9 cellular contexts compared by ENCODE assay signal in the genomic region with DNA sequence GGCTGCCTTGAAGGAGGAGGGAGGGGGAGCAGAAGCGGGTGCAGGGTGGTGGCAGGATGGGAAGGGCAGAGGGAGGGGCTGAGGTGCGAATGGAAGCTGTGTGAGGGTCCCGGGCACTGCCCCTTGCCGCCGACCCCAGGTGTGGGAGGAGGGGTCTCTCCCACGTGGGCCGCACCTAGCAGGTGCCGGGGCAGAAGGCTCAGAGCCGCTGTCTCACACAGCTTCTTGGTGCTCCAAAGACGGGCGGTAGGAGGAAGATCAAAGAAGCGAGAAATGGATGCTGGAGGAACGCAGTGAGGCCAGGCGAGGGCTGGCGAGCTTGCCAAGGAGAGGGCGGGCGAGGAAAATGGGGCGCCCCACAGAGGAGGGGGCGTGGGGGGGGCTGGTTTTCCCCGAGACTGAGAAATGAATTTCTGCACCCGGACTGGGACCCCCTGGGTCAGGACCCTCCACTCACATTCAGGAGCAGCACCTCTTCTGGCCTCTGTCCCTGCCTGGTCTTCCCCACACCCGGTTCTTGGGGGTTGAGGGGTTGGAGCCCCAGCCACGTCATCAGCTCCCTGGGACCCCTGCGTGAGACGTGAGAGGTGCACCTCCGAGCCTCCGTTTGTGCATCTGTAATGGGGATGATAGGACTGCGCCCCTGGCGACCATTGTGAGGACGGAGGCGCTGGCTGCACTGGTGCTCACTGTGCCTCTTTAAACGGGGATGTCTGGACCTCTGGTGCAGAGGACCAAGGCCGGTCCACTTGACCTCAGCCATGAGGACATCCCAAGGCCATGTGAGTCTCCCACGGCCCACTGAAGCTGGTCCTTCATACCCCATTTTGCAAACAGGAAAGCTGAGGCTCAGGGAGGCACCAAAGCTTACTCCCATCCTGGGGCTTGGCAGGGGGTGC. TPM values are rescaled to one million over a fixed set of nuclear protein-coding genes. Genes with fewer than 3 reads are reported as not detected.
DNase-seq lines count a peak whose midpoint lies in the region; ATAC-seq, FAIRE-seq and TF ChIP-seq lines count a peak whose summit lies in the region.
"Had no signal": no experiment of that assay in that cellular context is flagged by ENCODE, and none has a peak within 500 bp of the region (broad histone marks: within the 10 kb centered on the region; RNA-seq: fewer than 3 reads in every experiment).

No MANE protein-coding gene starts in this region.

- DNase-seq in GM12891 (ENCODE audit: insufficient read length, low spot score) (no peak), NCI-H460 (ENCODE audit: extremely low read depth, low read depth) (peak; percentile 1), spleen (peak; percentile 84), GF-D8 (lab: John Stamatoyannopoulos, UW) (no peak), NK-92 (lab: John Stamatoyannopoulos, UW; ENCODE audit: unreplicated experiment) (no peak), NCI-H1436 (lab: John Stamatoyannopoulos, UW) (no peak)
- DNase-seq: NCI-H187, T-helper 9 cell had no signal

- H3K9me3 ChIP-seq in gastroesophageal sphincter, result no peaks in the 10 kb centered on the region
- no peaks in the 10 kb centered on the region for H3K9me3 ChIP-seq in spleen

- 45 to 60% methylated on average over 3 to 15 of the region's 34 CpGs for WGBS in gastroesophageal sphincter (ENCODE audit: low coverage in 1 of 2), 2 donors
- 67 to 73% (median 70%) methylated on average over 22 to 34 of the region's 34 CpGs for WGBS in spleen, 5 donors

- H3K27ac ChIP-seq in gastroesophageal sphincter (peak overlapping the region in 3 of 4 donors; percentile 58 to 88 (median 66)), spleen (peak overlapping the region; percentile 34 to 87 (median 81))

- TF ChIP-seq POLR2A in GM12891 (IDR thresholded peaks at IDR 0.05; ENCODE audit: low read depth, low read length) (peak; percentile 7; the same call in 1 of the 2 replicates), gastroesophageal sphincter (IDR thresholded peaks at IDR 0.05) (no peak), spleen (IDR thresholded peaks at IDR 0.05) (no peak)

- peak; percentile 30 for ATAC-seq in gastroesophageal sphincter

- peaks cover 0 to 79% (median 19%) of the 10 kb centered on the region in 3 donors for H3K4me1 ChIP-seq in gastroesophageal sphincter
- H3K4me1 ChIP-seq in spleen, result peaks cover 28 to 96% (median 73%) of the 10 kb centered on the region in 6 donors

- FAIRE-seq in GM12891 (lab: Jason Lieb, UNC), result no peak

- peaks cover 29% of the 10 kb centered on the region for H3K27me3 ChIP-seq in gastroesophageal sphincter
- H3K27me3 ChIP-seq in spleen (replicated peaks in 1 of 7), result no peaks in the 10 kb centered on the region

- H3K36me3 ChIP-seq in gastroesophageal sphincter (no peaks in the 10 kb centered on the region), spleen (peaks cover 0 to 52% (median 2%) of the 10 kb centered on the region in 6 donors)

- peak overlapping the region in 1 of 2 donors; percentile 46 for H3K4me3 ChIP-seq in gastroesophageal sphincter
- H3K4me3 ChIP-seq in spleen, result peak overlapping the region; percentile 19 to 71 (median 46)

- TF ChIP-seq EP300 in gastroesophageal sphincter (IDR thresholded peaks at IDR 0.05), result no peak

- intact Hi-C loops in spleen (cut with DNase I; ENCODE audit: low total_unique reads), result no loop called here

- TF ChIP-seq CTCF in gastroesophageal sphincter (IDR thresholded peaks at IDR 0.05) (peak in 1 of 4 experiments; percentile 12), spleen (IDR thresholded peaks at IDR 0.05 in 8 of 11, conservative IDR thresholded peaks at IDR 0.05 in 3 of 11) (peak in 8 of 11 experiments; percentile 19 to 53 (median 38))

TF ChIP-seq in GM12891, 5 proteins besides CTCF, POLR2A, EP300 and RAD21:
- TF ChIP-seq POU2F2 (IDR thresholded peaks at IDR 0.05; ENCODE audit: low read depth, low read length) (no peak), SPI1 (IDR thresholded peaks at IDR 0.05; ENCODE audit: low read depth, low read length) (no peak), TAF1 (IDR thresholded peaks at IDR 0.05; ENCODE audit: low read depth, low read length) (no peak), POLR2AphosphoS5 (IDR thresholded peaks at IDR 0.05; ENCODE audit: low read depth, low read length) (no peak; the same call in 1 of the 2 replicates), PAX5 (IDR thresholded peaks at IDR 0.05; ENCODE audit: insufficient read depth, low read length, severe bottlenecking) (no peak)

RNA-seq across cellular contexts. Expression of a gene that starts 16.8 kb away (rescaled TPM):
- polyA plus RNA-seq in GM12891 (2012; ENCODE audit: low read depth, missing spikeins), result 602 TPM
- total RNA-seq in NCI-H460 (2014; rRNA removed; shearing (Covaris generic)), result not detected in 2 replicates
- polyA plus RNA-seq in NCI-H460 (2014; cell fraction: nucleus; rRNA removed), result not detected in 2 replicates
- total RNA-seq in gastroesophageal sphincter, result 100 to 1,000 TPM in 1 of 4 donors, 10 to 100 TPM in 3; 13.4 to 133 (median 47.7) TPM
- 100 to 1,000 TPM; 227 to 422 (median 358) TPM for total RNA-seq in spleen
- polyA plus RNA-seq in spleen, result 100 to 1,000 TPM; 136 to 350 (median 148) TPM

RNA-seq across cellular contexts. Expression of a gene that starts 22.0 kb away (rescaled TPM):
- 5.7 TPM for polyA plus RNA-seq in GM12891 (2012; ENCODE audit: low read depth, missing spikeins)
- not detected in 2 replicates for total RNA-seq in NCI-H460 (2014; rRNA removed; shearing (Covaris generic))
- not detected in 2 replicates for polyA plus RNA-seq in NCI-H460 (2014; cell fraction: nucleus; rRNA removed)
- total RNA-seq in gastroesophageal sphincter (not detected), spleen (not detected)
- under 1 TPM; 0.03 to 0.64 (median 0.20) TPM for polyA plus RNA-seq in spleen

RNA-seq across cellular contexts. Expression of a gene that starts 30.9 kb away (rescaled TPM):
- polyA plus RNA-seq in GM12891 (2012; ENCODE audit: low read depth, missing spikeins), result 0.46 TPM
- not detected in 2 replicates for total RNA-seq in NCI-H460 (2014; rRNA removed; shearing (Covaris generic))
- polyA plus RNA-seq in NCI-H460 (2014; cell fraction: nucleus; rRNA removed), result not detected in 2 replicates
- total RNA-seq in gastroesophageal sphincter, result 1 to 10 TPM in 1 of 4 donors, not detected in 3; 1.0 TPM
- total RNA-seq in spleen, result 1 to 10 TPM; 2.3 to 8.6 (median 5.2) TPM
- 10 to 100 TPM in 2 of 3 donors, 1 to 10 TPM in 1; 7.3 to 21.8 (median 13.0) TPM for polyA plus RNA-seq in spleen

RNA-seq across cellular contexts. Expression of a gene that starts 34.9 kb away (rescaled TPM):
- 0.60 TPM for polyA plus RNA-seq in GM12891 (2012; ENCODE audit: low read depth, missing spikeins)
- not detected in 2 replicates for total RNA-seq in NCI-H460 (2014; rRNA removed; shearing (Covaris generic))
- not detected in 2 replicates for polyA plus RNA-seq in NCI-H460 (2014; cell fraction: nucleus; rRNA removed)
- 1 to 10 TPM in 1 of 4 donors, not detected in 3; 2.2 TPM for total RNA-seq in gastroesophageal sphincter
- total RNA-seq in spleen, result not detected
- under 1 TPM in 1 of 3 donors, not detected in 2; 0.83 TPM for polyA plus RNA-seq in spleen

RNA-seq across cellular contexts. Expression of a gene that starts 49.8 kb away (rescaled TPM):
- 1.5 TPM for polyA plus RNA-seq in GM12891 (2012; ENCODE audit: low read depth, missing spikeins)
- total RNA-seq in NCI-H460 (2014; rRNA removed; shearing (Covaris generic)), result not detected in 2 replicates
- polyA plus RNA-seq in NCI-H460 (2014; cell fraction: nucleus; rRNA removed), result not detected in 2 replicates
- total RNA-seq in gastroesophageal sphincter (1 to 10 TPM; 1.7 to 4.3 (median 2.5) TPM), spleen (1 to 10 TPM in 5 of 7 donors, under 1 TPM in 1, not detected in 1; 0.97 to 4.9 (median 1.9) TPM)
- 1 to 10 TPM in 2 of 3 donors, under 1 TPM in 1; 0.64 to 4.4 (median 3.5) TPM for polyA plus RNA-seq in spleen

Comparison
In these comparisons a context has a peak if more than half of its experiments do, and no peak if none do; other contexts are left out.
1. DNase-seq: peak in NCI-H460 (single experiment) and spleen (single experiment); none in GM12891 (single experiment), GF-D8 (single experiment), NK-92 (single experiment) and NCI-H1436 (single experiment).
2. RNA of a gene that starts 16.8 kb away (total RNA-seq): 227 to 422 TPM in spleen and 13.4 to 133 TPM in gastroesophageal sphincter; not detected in NCI-H460; every median in the first group is over 10 times any median in the second.